In genomic region chr3:37772773-37773291, GRCh38 we compare ENCODE assay signal across 22 cellular contexts.
DNase-seq lines count a peak whose midpoint lies in the region; ATAC-seq and TF ChIP-seq lines count a peak whose summit lies in the region.
"Had no signal": no experiment of that assay in that cellular context is flagged by ENCODE, and none has a peak within 500 bp of the region (broad histone marks: within the 10 kb centered on the region; RNA-seq: fewer than 3 reads in every experiment).

No MANE protein-coding gene starts in this region.

- ATAC-seq in GM21825 (IDR thresholded peaks at IDR 0.05; ENCODE audit: unreplicated experiment), result no peak
- ATAC-seq in GM21723 (IDR thresholded peaks at IDR 0.05; ENCODE audit: unreplicated experiment), result no peak
- ATAC-seq: activated T-cell treated with anti-CD3 and anti-CD28 coated beads, Interleukin-2, amount 50 U/mL, for 72 hours; left lobe of liver; mucosa of descending colon; Panc1 had no signal

- no peak for TF ChIP-seq CTCF in neural progenitor cell (IDR thresholded peaks at IDR 0.05)

- H2AFZ ChIP-seq in neural progenitor cell (replicated peaks), result peak overlapping the region; percentile 22

- no peaks in the 10 kb centered on the region for H3F3A ChIP-seq in neural progenitor cell (ENCODE audit: low read depth)

- peak overlapping the region; percentile 17 for H3K27ac Mint-ChIP-seq in neural progenitor cell
- H3K27ac Mint-ChIP-seq: activated T-cell treated with anti-CD3 and anti-CD28 coated beads, Interleukin-2, amount 50 U/mL, for 72 hours; CD4-positive, CD25-positive, alpha-beta regulatory T cell had no signal

- H3K79me2 ChIP-seq in neural progenitor cell (ENCODE audit: low read depth), result no peaks in the 10 kb centered on the region

- no peak overlapping the region for H3K4me3 Mint-ChIP-seq in neural progenitor cell
- H3K4me3 Mint-ChIP-seq: activated T-cell treated with anti-CD3 and anti-CD28 coated beads, Interleukin-2, amount 50 U/mL, for 72 hours; CD4-positive, CD25-positive, alpha-beta regulatory T cell had no signal

- no peak overlapping the region for H3K9ac ChIP-seq in neural progenitor cell

- no peak overlapping the region for H3K4me3 ChIP-seq in neural progenitor cell
- H3K4me3 ChIP-seq: mucosa of descending colon, prostate gland had no signal

- peaks cover 8% of the 10 kb centered on the region for H3K27me3 Mint-ChIP-seq in neural progenitor cell (ENCODE audit: insufficient read depth, low read depth)
- H3K27me3 Mint-ChIP-seq: CD4-positive, CD25-positive, alpha-beta regulatory T cell had no signal

- no peak overlapping the region for H3K4me2 ChIP-seq in neural progenitor cell

- peak overlapping the region; percentile 56 for H3K27ac ChIP-seq in caudate nucleus (ENCODE audit: low read depth, low read length)
- H3K27ac ChIP-seq in neural progenitor cell, result no peak overlapping the region
- no peak overlapping the region for H3K27ac ChIP-seq in substantia nigra (ENCODE audit: low read depth, low read length, poor library complexity, severe bottlenecking)
- H3K27ac ChIP-seq: prostate gland had no signal

- peaks cover 9% of the 10 kb centered on the region for H3K9me3 Mint-ChIP-seq in neural progenitor cell

- no peaks in the 10 kb centered on the region for H3K4me1 ChIP-seq in neural progenitor cell
- H3K4me1 ChIP-seq: prostate gland had no signal

- H3K36me3 Mint-ChIP-seq in neural progenitor cell, result no peaks in the 10 kb centered on the region
- H3K36me3 Mint-ChIP-seq: CD4-positive, CD25-positive, alpha-beta regulatory T cell had no signal

- H4K20me1 ChIP-seq in neural progenitor cell (ENCODE audit: low read depth), result no peaks in the 10 kb centered on the region

- peaks cover 18% of the 10 kb centered on the region for H3K4me1 Mint-ChIP-seq in neural progenitor cell
- H3K4me1 Mint-ChIP-seq: CD4-positive, CD25-positive, alpha-beta regulatory T cell had no signal

- DNase-seq in EH (ENCODE audit: low read depth) (peak; percentile 11), MV-4-11 (lab: John Stamatoyannopoulos, UW) (peak; percentile 86), caudate nucleus (lab: John Stamatoyannopoulos, UW) (peak in 31 of 61 donors; percentile 4 to 79 (median 27)), neural progenitor cell (ENCODE audit: low spot score) (no peak), substantia nigra (lab: John Stamatoyannopoulos, UW) (no peak)
- DNase-seq: activated CD4-positive, alpha-beta T cell treated with anti-CD3 and anti-CD28 coated beads for 1 hour; activated naive CD4-positive, alpha-beta T cell treated with anti-CD3 and anti-CD28 coated beads, Interleukin-2, amount 50 U/mL, for 16 hours; activated T-cell treated with anti-CD3 and anti-CD28 coated beads, Interleukin-2, amount 50 U/mL, for 72 hours; CD4-positive, CD25-positive, alpha-beta regulatory T cell; DMS 273 treated with DMSO at 0.1 percent for 48 hours; effector memory CD4-positive, alpha-beta T cell; GF-D8; GOT3; IMR-90; mucosa of descending colon; NCI-H1694 treated with DMSO at 0.1 percent for 48 hours; NCI-H748 treated with DMSO at 0.1 percent for 48 hours had no signal

- no peaks in the 10 kb centered on the region for H3K27me3 ChIP-seq in neural progenitor cell

- peaks cover 2% of the 10 kb centered on the region for H3K9me3 ChIP-seq in neural progenitor cell (ENCODE audit: low read depth)
- H3K9me3 ChIP-seq: mucosa of descending colon, prostate gland had no signal

- no peaks in the 10 kb centered on the region for H3K36me3 ChIP-seq in neural progenitor cell
- H3K36me3 ChIP-seq: prostate gland had no signal

Comparison
In these comparisons a context has a peak if more than half of its experiments do, and no peak if none do; other contexts are left out.
1. DNase-seq: peak in EH (single experiment), MV-4-11 (single experiment) and caudate nucleus (31 of 61); none in neural progenitor cell (single experiment) and substantia nigra (0 of 49).